ENCODE assay signal across 1 cellular context in the genomic region with DNA sequence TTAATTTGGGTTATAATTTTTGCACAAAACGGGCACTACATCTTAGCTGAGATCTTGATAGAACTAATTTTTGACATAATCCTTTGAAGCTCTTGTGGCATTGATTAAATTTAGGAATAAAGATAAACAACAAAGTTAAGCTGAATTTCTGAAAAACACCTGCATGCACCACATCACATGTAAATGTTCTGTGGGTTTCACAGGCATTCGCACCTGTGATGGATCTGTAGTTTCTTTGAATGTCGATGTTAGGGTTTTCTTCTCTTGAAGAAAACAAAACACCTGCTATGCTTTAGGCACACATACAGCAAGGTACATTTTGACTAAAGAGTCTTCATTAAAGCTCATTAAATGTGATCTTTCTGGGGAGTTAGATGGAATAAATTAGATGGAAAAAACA.
TF ChIP-seq lines count a peak whose summit lies in the region.

No MANE protein-coding gene starts in this region.

TF ChIP-seq in HEK293T, 16 proteins besides CTCF, POLR2A, EP300 and RAD21 (continued from another document):
- TF ChIP-seq BHLHE40 (IDR thresholded peaks at IDR 0.05; ENCODE audit: borderline replicate concordance) = no peak
